ENCODE assay signal across 12 cellular contexts in genomic region chr9:75906531-75906930, GRCh38.
"Had no signal": no experiment of that assay in that cellular context is flagged by ENCODE, and none has a peak within 500 bp of the region (broad histone marks: within the 10 kb centered on the region; RNA-seq: fewer than 3 reads in every experiment).

No MANE protein-coding gene starts in this region.

- H3K36me3 ChIP-seq: cardiac muscle cell, left ventricle myocardium inferior, neural progenitor cell, ovary, uterus had no signal

- H3K27ac ChIP-seq: cardiac muscle cell, left ventricle myocardium inferior, neural progenitor cell, ovary had no signal

- ATAC-seq: activated naive CD4-positive, alpha-beta T cell treated with anti-CD3 and anti-CD28 coated beads, Interleukin-2, amount 50 U/mL, for 72 hours had no signal

- H3K27me3 ChIP-seq: cardiac muscle cell, neural progenitor cell, ovary, uterus had no signal

- H3K9me3 ChIP-seq: left ventricle myocardium inferior, ovary, uterus had no signal

- H3K4me1 ChIP-seq: neural progenitor cell, uterus had no signal

- H3K4me3 ChIP-seq: cardiac muscle cell, left ventricle myocardium inferior, neural progenitor cell, ovary, uterus had no signal

- DNase-seq: activated CD4-positive, alpha-beta T cell treated with anti-CD3 and anti-CD28 coated beads, Interleukin-2, amount 50 U/mL, for 4 hours; activated CD4-positive, CD25-positive, alpha-beta regulatory T cell treated with anti-CD3 and anti-CD28 coated beads, Interleukin-2, amount 50 U/mL, for 72 hours; activated effector memory CD4-positive, alpha-beta T cell treated with Interleukin-2 at 50 U/mL for 16 hours; activated T-cell treated with anti-CD3 and anti-CD28 coated beads, Interleukin-2, amount 50 U/mL, for 1 hour; effector memory CD4-positive, alpha-beta T cell; left ventricle myocardium inferior; ovary; stimulated activated CD4-positive, alpha-beta T cell treated with anti-CD3 and anti-CD28 coated beads, Interleukin-4, amount 100 ng/mL, for 24 hours; uterus had no signal
